Comparison of ENCODE assay signal across 1 cellular context in the genomic region with DNA sequence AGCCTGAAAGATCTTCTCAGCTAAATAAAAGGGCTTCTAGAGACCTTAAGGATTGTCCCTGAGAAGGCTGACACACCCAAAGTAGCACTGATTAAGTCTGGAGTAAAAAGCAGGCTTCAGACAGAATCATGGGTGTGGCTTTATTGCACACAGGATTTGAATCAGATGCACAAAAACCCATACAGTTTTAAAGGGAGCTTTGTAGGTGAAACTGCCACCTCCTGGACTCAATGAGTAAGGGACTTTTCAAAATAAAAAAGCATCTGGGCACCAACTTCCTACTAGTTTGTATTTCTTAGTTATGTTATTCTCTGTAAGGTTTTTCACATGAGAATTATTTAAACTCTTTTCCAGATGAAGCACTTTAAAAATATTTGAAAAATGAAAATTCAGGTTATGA.
TF ChIP-seq lines count a peak whose summit lies in the region.

No MANE protein-coding gene starts in this region.

TF ChIP-seq in H1, 55 proteins besides CTCF, POLR2A, EP300 and RAD21 (continued from another document):
- TF ChIP-seq, protein P1, sequence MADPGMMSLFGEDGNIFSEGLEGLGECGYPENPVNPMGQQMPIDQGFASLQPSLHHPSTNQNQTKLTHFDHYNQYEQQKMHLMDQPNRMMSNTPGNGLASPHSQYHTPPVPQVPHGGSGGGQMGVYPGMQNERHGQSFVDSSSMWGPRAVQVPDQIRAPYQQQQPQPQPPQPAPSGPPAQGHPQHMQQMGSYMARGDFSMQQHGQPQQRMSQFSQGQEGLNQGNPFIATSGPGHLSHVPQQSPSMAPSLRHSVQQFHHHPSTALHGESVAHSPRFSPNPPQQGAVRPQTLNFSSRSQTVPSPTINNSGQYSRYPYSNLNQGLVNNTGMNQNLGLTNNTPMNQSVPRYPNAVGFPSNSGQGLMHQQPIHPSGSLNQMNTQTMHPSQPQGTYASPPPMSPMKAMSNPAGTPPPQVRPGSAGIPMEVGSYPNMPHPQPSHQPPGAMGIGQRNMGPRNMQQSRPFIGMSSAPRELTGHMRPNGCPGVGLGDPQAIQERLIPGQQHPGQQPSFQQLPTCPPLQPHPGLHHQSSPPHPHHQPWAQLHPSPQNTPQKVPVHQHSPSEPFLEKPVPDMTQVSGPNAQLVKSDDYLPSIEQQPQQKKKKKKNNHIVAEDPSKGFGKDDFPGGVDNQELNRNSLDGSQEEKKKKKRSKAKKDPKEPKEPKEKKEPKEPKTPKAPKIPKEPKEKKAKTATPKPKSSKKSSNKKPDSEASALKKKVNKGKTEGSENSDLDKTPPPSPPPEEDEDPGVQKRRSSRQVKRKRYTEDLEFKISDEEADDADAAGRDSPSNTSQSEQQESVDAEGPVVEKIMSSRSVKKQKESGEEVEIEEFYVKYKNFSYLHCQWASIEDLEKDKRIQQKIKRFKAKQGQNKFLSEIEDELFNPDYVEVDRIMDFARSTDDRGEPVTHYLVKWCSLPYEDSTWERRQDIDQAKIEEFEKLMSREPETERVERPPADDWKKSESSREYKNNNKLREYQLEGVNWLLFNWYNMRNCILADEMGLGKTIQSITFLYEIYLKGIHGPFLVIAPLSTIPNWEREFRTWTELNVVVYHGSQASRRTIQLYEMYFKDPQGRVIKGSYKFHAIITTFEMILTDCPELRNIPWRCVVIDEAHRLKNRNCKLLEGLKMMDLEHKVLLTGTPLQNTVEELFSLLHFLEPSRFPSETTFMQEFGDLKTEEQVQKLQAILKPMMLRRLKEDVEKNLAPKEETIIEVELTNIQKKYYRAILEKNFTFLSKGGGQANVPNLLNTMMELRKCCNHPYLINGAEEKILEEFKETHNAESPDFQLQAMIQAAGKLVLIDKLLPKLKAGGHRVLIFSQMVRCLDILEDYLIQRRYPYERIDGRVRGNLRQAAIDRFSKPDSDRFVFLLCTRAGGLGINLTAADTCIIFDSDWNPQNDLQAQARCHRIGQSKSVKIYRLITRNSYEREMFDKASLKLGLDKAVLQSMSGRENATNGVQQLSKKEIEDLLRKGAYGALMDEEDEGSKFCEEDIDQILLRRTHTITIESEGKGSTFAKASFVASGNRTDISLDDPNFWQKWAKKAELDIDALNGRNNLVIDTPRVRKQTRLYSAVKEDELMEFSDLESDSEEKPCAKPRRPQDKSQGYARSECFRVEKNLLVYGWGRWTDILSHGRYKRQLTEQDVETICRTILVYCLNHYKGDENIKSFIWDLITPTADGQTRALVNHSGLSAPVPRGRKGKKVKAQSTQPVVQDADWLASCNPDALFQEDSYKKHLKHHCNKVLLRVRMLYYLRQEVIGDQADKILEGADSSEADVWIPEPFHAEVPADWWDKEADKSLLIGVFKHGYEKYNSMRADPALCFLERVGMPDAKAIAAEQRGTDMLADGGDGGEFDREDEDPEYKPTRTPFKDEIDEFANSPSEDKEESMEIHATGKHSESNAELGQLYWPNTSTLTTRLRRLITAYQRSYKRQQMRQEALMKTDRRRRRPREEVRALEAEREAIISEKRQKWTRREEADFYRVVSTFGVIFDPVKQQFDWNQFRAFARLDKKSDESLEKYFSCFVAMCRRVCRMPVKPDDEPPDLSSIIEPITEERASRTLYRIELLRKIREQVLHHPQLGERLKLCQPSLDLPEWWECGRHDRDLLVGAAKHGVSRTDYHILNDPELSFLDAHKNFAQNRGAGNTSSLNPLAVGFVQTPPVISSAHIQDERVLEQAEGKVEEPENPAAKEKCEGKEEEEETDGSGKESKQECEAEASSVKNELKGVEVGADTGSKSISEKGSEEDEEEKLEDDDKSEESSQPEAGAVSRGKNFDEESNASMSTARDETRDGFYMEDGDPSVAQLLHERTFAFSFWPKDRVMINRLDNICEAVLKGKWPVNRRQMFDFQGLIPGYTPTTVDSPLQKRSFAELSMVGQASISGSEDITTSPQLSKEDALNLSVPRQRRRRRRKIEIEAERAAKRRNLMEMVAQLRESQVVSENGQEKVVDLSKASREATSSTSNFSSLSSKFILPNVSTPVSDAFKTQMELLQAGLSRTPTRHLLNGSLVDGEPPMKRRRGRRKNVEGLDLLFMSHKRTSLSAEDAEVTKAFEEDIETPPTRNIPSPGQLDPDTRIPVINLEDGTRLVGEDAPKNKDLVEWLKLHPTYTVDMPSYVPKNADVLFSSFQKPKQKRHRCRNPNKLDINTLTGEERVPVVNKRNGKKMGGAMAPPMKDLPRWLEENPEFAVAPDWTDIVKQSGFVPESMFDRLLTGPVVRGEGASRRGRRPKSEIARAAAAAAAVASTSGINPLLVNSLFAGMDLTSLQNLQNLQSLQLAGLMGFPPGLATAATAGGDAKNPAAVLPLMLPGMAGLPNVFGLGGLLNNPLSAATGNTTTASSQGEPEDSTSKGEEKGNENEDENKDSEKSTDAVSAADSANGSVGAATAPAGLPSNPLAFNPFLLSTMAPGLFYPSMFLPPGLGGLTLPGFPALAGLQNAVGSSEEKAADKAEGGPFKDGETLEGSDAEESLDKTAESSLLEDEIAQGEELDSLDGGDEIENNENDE (IDR thresholded peaks at IDR 0.05; ENCODE audit: insufficient replicate concordance, low read length): no peak
- TF ChIP-seq CHD2 (IDR thresholded peaks at IDR 0.05; ENCODE audit: low read length): no peak
- TF ChIP-seq, protein P2, sequence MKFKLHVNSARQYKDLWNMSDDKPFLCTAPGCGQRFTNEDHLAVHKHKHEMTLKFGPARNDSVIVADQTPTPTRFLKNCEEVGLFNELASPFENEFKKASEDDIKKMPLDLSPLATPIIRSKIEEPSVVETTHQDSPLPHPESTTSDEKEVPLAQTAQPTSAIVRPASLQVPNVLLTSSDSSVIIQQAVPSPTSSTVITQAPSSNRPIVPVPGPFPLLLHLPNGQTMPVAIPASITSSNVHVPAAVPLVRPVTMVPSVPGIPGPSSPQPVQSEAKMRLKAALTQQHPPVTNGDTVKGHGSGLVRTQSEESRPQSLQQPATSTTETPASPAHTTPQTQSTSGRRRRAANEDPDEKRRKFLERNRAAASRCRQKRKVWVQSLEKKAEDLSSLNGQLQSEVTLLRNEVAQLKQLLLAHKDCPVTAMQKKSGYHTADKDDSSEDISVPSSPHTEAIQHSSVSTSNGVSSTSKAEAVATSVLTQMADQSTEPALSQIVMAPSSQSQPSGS (IDR thresholded peaks at IDR 0.05; ENCODE audit: low read length): no peak
TF ChIP-seq in H1: peak in this region for 0.
